1 cellular context compared by ENCODE assay signal in genomic region chr1:46512135-46512791, GRCh38.
TF ChIP-seq lines count a peak whose summit lies in the region.

No MANE protein-coding gene starts in this region.

TF ChIP-seq in HEK293, 187 proteins besides CTCF, POLR2A, EP300 and RAD21 (continued from another document):
- no peak for TF ChIP-seq ZNF692 (tag by site-specific recombination; IDR thresholded peaks at IDR 0.05)
TF ChIP-seq in HEK293: peak in this region for 1.
